ENCODE assay signal across 9 cellular contexts in the genomic region with DNA sequence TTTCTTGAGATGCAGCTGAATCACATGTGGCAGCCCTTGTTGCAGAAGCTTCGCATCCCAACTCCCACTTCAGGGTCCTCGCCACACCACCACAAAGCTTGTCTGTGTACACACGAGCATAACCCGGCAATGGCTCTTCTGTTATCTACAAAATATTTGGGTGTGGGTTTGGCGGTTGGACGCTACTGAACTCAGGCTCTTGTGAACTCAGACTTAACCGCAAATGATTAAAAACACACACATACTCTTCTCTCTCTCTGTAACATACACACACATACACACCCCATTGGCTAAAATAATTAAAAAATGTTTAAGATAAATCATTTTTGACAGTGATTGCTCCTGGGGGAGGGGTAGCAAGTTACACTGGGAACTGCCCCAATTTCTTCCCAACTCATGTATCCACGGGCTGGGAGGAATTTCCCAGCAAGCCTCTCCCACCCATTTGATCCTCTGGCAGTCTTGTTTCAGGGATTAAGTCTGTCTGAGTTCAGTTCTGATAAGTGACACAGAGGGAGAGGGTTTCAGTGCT.
DNase-seq lines count a peak whose midpoint lies in the region; ATAC-seq, FAIRE-seq and TF ChIP-seq lines count a peak whose summit lies in the region.
"Had no signal": no experiment of that assay in that cellular context is flagged by ENCODE, and none has a peak within 500 bp of the region (broad histone marks: within the 10 kb centered on the region; RNA-seq: fewer than 3 reads in every experiment).

No MANE protein-coding gene starts in this region.

- peak; percentile 27 for ATAC-seq in lung (ENCODE audit: insufficient read depth, low FRiP score)

- DNase-seq in CMK (ENCODE audit: low read depth) = peak; percentile 82
- DNase-seq in NCI-H69 (lab: John Stamatoyannopoulos, UW) = peak; percentile 3
- peak; percentile 32 for DNase-seq in brain microvascular endothelial cell
- DNase-seq in lung (ENCODE audit: low spot score) = no peak
- no peak for DNase-seq in frontal cortex (ENCODE audit: low spot score in 2 of 2)
- no peak for DNase-seq in T-helper 1 cell
- no peak for DNase-seq in ovary
- DNase-seq in NCI-H2107 (lab: John Stamatoyannopoulos, UW) = no peak
- DNase-seq: Peyer's patch had no signal

- H3K4me3 ChIP-seq in brain microvascular endothelial cell (ENCODE audit: low read depth, low read length) = no peak overlapping the region
- H3K4me3 ChIP-seq in lung = no peak overlapping the region
- H3K4me3 ChIP-seq in ovary = no peak overlapping the region
- H3K4me3 ChIP-seq: Peyer's patch had no signal

- no peak for TF ChIP-seq POLR2A in ovary (IDR thresholded peaks at IDR 0.05)

- in situ Hi-C loops in brain microvascular endothelial cell (cut with HindIII; ENCODE audit: low pct_ligation_motif_present, low sequenced_read_pairs) = no loop called here

- H3K4me1 ChIP-seq in lung (ENCODE audit: control insufficient read depth in 2 of 2, insufficient read depth in 2 of 2, low read length in 2 of 2) (peaks cover 0 to 2% of the 10 kb centered on the region in 2 donors), ovary (ENCODE audit: insufficient read depth) (no peaks in the 10 kb centered on the region)

- TF ChIP-seq CTCF in brain microvascular endothelial cell (IDR thresholded peaks at IDR 0.05; ENCODE audit: low read depth, low read length, missing control alignments) = no peak
- no peak for TF ChIP-seq CTCF in lung (IDR thresholded peaks at IDR 0.05; ENCODE audit: control extremely low read depth, extremely low read depth)
- no peak for TF ChIP-seq CTCF in ovary (IDR thresholded peaks at IDR 0.05)

- WGBS in lung, 2 donors = 53 to 77% methylated on average over 8 of the region's 8 CpGs
- 42 to 53% (median 48%) methylated on average over 8 of the region's 8 CpGs for WGBS in ovary, 3 donors

- no peak for FAIRE-seq in frontal cortex (lab: Jason Lieb, UNC)

- H3K9me3 ChIP-seq in lung (ENCODE audit: control insufficient read depth in 2 of 2, insufficient read depth in 1 of 2, low read length in 1 of 2) (no peaks in the 10 kb centered on the region), ovary (no peaks in the 10 kb centered on the region)
- H3K9me3 ChIP-seq: Peyer's patch had no signal

- no peak for TF ChIP-seq EP300 in ovary (IDR thresholded peaks at IDR 0.05)

- intact Hi-C loops in ovary (cut with DNase I) = no loop called here

- H3K27ac ChIP-seq in brain microvascular endothelial cell (no peak overlapping the region), lung (ENCODE audit: low read depth in 1 of 2, low read length in 1 of 2) (no peak overlapping the region), ovary (no peak overlapping the region)
- H3K27ac ChIP-seq: Peyer's patch had no signal

- H3K36me3 ChIP-seq in brain microvascular endothelial cell (replicated peaks) (no peaks in the 10 kb centered on the region), lung (ENCODE audit: control insufficient read depth in 2 of 2, insufficient read depth in 2 of 2, low read length in 2 of 2) (no peaks in the 10 kb centered on the region), ovary (no peaks in the 10 kb centered on the region)
- H3K36me3 ChIP-seq: Peyer's patch had no signal

- H3K27me3 ChIP-seq in brain microvascular endothelial cell (replicated peaks) (no peaks in the 10 kb centered on the region), lung (ENCODE audit: control insufficient read depth, insufficient read depth) (no peaks in the 10 kb centered on the region), ovary (no peaks in the 10 kb centered on the region)
- H3K27me3 ChIP-seq: Peyer's patch had no signal

Comparison
In these comparisons a context has a peak if more than half of its experiments do, and no peak if none do; other contexts are left out.
1. DNase-seq: peak in CMK (single experiment), NCI-H69 (single experiment) and brain microvascular endothelial cell (single experiment); none in lung (single experiment), frontal cortex (0 of 2), T-helper 1 cell (0 of 5), ovary (0 of 5) and NCI-H2107 (single experiment).